In genomic region chr22:27502327-27502726, GRCh38 we compare ENCODE assay signal across 19 cellular contexts.
DNase-seq lines count a peak whose midpoint lies in the region; ATAC-seq, FAIRE-seq and TF ChIP-seq lines count a peak whose summit lies in the region.
"Had no signal": no experiment of that assay in that cellular context is flagged by ENCODE, and none has a peak within 500 bp of the region (broad histone marks: within the 10 kb centered on the region; RNA-seq: fewer than 3 reads in every experiment).

No MANE protein-coding gene starts in this region.

- no peak overlapping the region for H3K18ac ChIP-seq in H1 (ENCODE audit: extremely low read depth, low read length)

- no peak overlapping the region for H3K4ac ChIP-seq in H1 (replicated peaks; ENCODE audit: insufficient read length, low read depth, low read length)

- H4K20me1 ChIP-seq in H1 (replicated peaks in 1 of 2; ENCODE audit: control insufficient read depth in 1 of 2, insufficient read depth in 2 of 2, low read length in 2 of 2), result no peaks in the 10 kb centered on the region

- no peak overlapping the region for H4K5ac ChIP-seq in H1 (ENCODE audit: insufficient read length, low read depth, low read length)

- no peak overlapping the region for H4K91ac ChIP-seq in H1 (replicated peaks; ENCODE audit: insufficient read length, low read length)

- no peaks in the 10 kb centered on the region for H3K9me3 ChIP-seq in HEK293 (ENCODE audit: control insufficient read depth, insufficient read depth, low read depth, low read length)
- peaks cover 4 to 5% of the 10 kb centered on the region in 2 experiments; a peak in 1 of 4 replicates for H3K9me3 ChIP-seq in H1 (ENCODE audit: insufficient read depth in 2 of 2, low read depth in 1 of 2, low read length in 1 of 2)
- H3K9me3 ChIP-seq in psoas muscle, result no peaks in the 10 kb centered on the region
- H3K9me3 ChIP-seq: BE2C had no signal

- no peaks in the 10 kb centered on the region for H3K79me1 ChIP-seq in H1 (ENCODE audit: low read depth, low read length)

- no peak overlapping the region for H3K4me2 ChIP-seq in H1 (ENCODE audit: insufficient read depth in 1 of 2, low read depth in 2 of 2, low read length in 2 of 2)
- H3K4me2 ChIP-seq: A549 had no signal

- CTCF ChIA-PET in HEK293 (lab: Yijun Ruan, JAX), result no interaction called here
- CTCF ChIA-PET in H1 (lab: Charles Lee; ENCODE audit: partially characterized antibody), result interaction anchor here (0.8 to 2.4 kb wide), 2 partner anchors 27 to 96 kb away, joined by 4 to 7 read pairs; no protein-coding TSS in a partner anchor

- no peaks in the 10 kb centered on the region for H3K23me2 ChIP-seq in H1 (ENCODE audit: low read depth, low read length)

- H2AFZ ChIP-seq in H1 (ENCODE audit: low read length), result no peak overlapping the region

- H2BK15ac ChIP-seq in H1 (ENCODE audit: low read length), result 0 out of 2 replicates have a peak overlapping the region, but pooled peaks have one; percentile 19

- DNase-seq in H1 (ENCODE audit: low read depth in 1 of 2, low spot score in 2 of 2) (no peak), psoas muscle (no peak), NCI-H187 (lab: John Stamatoyannopoulos, UW) (no peak)
- DNase-seq: BE2C; CD4-positive, alpha-beta memory T cell; COR-L47; DMS153; DMS79 treated with DMSO at 0.1 percent for 48 hours; EL; GDM1; H9; HFFc6; KBM-7 had no signal

- H2AK5ac ChIP-seq in H1 (ENCODE audit: low read depth, low read length), result peak overlapping the region; percentile 87; the same call in 1 of the 2 replicates

- 53% methylated on average over 4 of the region's 4 CpGs; no CpG with 5 or more reads in 1 of the 2 experiments for WGBS in H1 (ENCODE audit: extremely low coverage in 1 of 2, insufficient coverage in 1 of 2, insufficient read length in 1 of 2, insufficient replicate concordance in 2 of 2, low coverage in 1 of 2, low lambda C conversion rate in 2 of 2, missing lambda C conversion rate in 1 of 2), 2 experiments
- 91 to 95% (median 91%) methylated on average over 4 of the region's 4 CpGs for WGBS in psoas muscle, 3 donors

- ATAC-seq in psoas muscle (no peak), GM18519 (IDR thresholded peaks at IDR 0.05; ENCODE audit: low FRiP score, unreplicated experiment) (no peak), HG03039 (IDR thresholded peaks at IDR 0.05; ENCODE audit: unreplicated experiment) (no peak)
- ATAC-seq: A549 had no signal

- POLR2A ChIA-PET in HEK293 (lab: Yijun Ruan, JAX) (no interaction called here), H1 (lab: Charles Lee; ENCODE audit: partially characterized antibody) (interaction anchor here (0.7 kb wide), 1 partner anchor 291 kb away, joined by 3 read pairs; no protein-coding TSS in a partner anchor)

- no peak overlapping the region for H3K56ac ChIP-seq in H1 (replicated peaks; ENCODE audit: insufficient read length, low read depth, low read length)

- no peak overlapping the region for H4K8ac ChIP-seq in H1 (ENCODE audit: extremely low read depth, insufficient read depth, low read length)

- H3K27me3 ChIP-seq in H1 (replicated peaks in 1 of 4; ENCODE audit: control insufficient read depth in 3 of 4, extremely low read depth in 1 of 4, insufficient read depth in 3 of 4, low read length in 3 of 4), result peaks cover 0 to 25% (median 19%) of the 10 kb centered on the region in 4 experiments; a peak in 6 of 7 replicates
- H3K27me3 ChIP-seq in psoas muscle (ENCODE audit: insufficient read depth in 3 of 3, low read length in 2 of 3), result no peaks in the 10 kb centered on the region
- H3K27me3 ChIP-seq: BE2C had no signal

- no peak overlapping the region for H2BK5ac ChIP-seq in H1 (ENCODE audit: low read depth, low read length)

- H3K4me1 ChIP-seq in HEK293 (ENCODE audit: control insufficient read depth, insufficient read depth, low read length), result no peaks in the 10 kb centered on the region
- H3K4me1 ChIP-seq in H1 (replicated peaks in 1 of 4; ENCODE audit: control insufficient read depth in 3 of 4, insufficient read depth in 4 of 4, low read length in 3 of 4), result peaks cover 0 to 5% (median 3%) of the 10 kb centered on the region in 4 experiments; a peak in 5 of 7 replicates
- H3K4me1 ChIP-seq in psoas muscle, result peaks cover 39% of the 10 kb centered on the region
- H3K4me1 ChIP-seq: A549, BE2C had no signal

- peak overlapping the region; percentile 80; the same call in 1 of the 2 replicates for H2BK20ac ChIP-seq in H1 (ENCODE audit: low read length)

- no peak overlapping the region for H3K9ac ChIP-seq in H1 (replicated peaks in 1 of 4; ENCODE audit: extremely low read depth in 1 of 4, low read depth in 3 of 4, low read length in 3 of 4)

- H3K23ac ChIP-seq in H1 (ENCODE audit: insufficient read length), result no peak overlapping the region

- no peak for TF ChIP-seq EP300 in H1 (IDR thresholded peaks at IDR 0.05; ENCODE audit: borderline replicate concordance in 1 of 2, low read depth in 2 of 2, low read length in 2 of 2)

- TF ChIP-seq POLR2A in H1 (IDR thresholded peaks at IDR 0.05; ENCODE audit: control extremely low read depth in 1 of 2, low read depth in 2 of 2, low read length in 2 of 2), result no peak

- H3K36me3 ChIP-seq in HEK293 (ENCODE audit: control insufficient read depth in 2 of 2, insufficient read depth in 1 of 2, low read length in 2 of 2), result no peaks in the 10 kb centered on the region
- H3K36me3 ChIP-seq in H1 (ENCODE audit: control insufficient read depth in 2 of 4, insufficient read depth in 4 of 4, low read length in 3 of 4), result no peaks in the 10 kb centered on the region
- no peaks in the 10 kb centered on the region for H3K36me3 ChIP-seq in psoas muscle (ENCODE audit: insufficient read depth in 1 of 2, low read depth in 1 of 2)
- H3K36me3 ChIP-seq: BE2C had no signal

- TF ChIP-seq CTCF in HEK293 (tag by site-specific recombination; IDR thresholded peaks at IDR 0.05) (no peak), H1 (IDR thresholded peaks at IDR 0.05; ENCODE audit: control extremely low read depth in 1 of 3, insufficient read depth in 1 of 3, low read depth in 1 of 3, low read length in 3 of 3) (no peak), psoas muscle (IDR thresholded peaks at IDR 0.05) (no peak)

- peak; percentile 24 for FAIRE-seq in H1 (lab: Jason Lieb, UNC)
- FAIRE-seq: A549, D721Med had no signal

- no peaks in the 10 kb centered on the region for H3K79me2 ChIP-seq in H1 (ENCODE audit: control insufficient read depth in 1 of 2, insufficient read depth in 2 of 2, low read length in 2 of 2)

- H3K27ac ChIP-seq in HEK293 (ENCODE audit: extremely low read depth, low read depth, low read length), result no peak overlapping the region
- no peak overlapping the region for H3K27ac ChIP-seq in H1 (ENCODE audit: low read depth, low read length)
- peak overlapping the region; percentile 78 for H3K27ac ChIP-seq in psoas muscle
- H3K27ac ChIP-seq: A549, C4-2B had no signal

- intact Hi-C loops in psoas muscle (cut with DNase I), result no loop called here

- no peak overlapping the region for H2BK120ac ChIP-seq in H1 (replicated peaks; ENCODE audit: low read depth, low read length)

- no peak overlapping the region for H3K14ac ChIP-seq in H1 (ENCODE audit: insufficient read length)

- H2BK12ac ChIP-seq in H1 (ENCODE audit: low read depth, low read length), result no peak overlapping the region; the same call in 1 of the 2 replicates

- H3K4me3 ChIP-seq in HEK293 (ENCODE audit: low read depth, low read length), result no peak overlapping the region
- H3K4me3 ChIP-seq in H1 (ENCODE audit: extremely low read depth in 1 of 4, insufficient read depth in 2 of 4, low read depth in 3 of 4, low read length in 4 of 4), result no peak overlapping the region
- no peak overlapping the region for H3K4me3 ChIP-seq in psoas muscle
- H3K4me3 ChIP-seq: A549 had no signal

- TF ChIP-seq RAD21 in H1 (IDR thresholded peaks at IDR 0.05 in 1 of 2, conservative IDR thresholded peaks at IDR 0.05 in 1 of 2; ENCODE audit: low read depth in 2 of 2, low read length in 2 of 2), result no peak; a peak in 1 of 4 replicates

TF ChIP-seq in HEK293, 187 proteins besides CTCF, POLR2A, EP300 and RAD21:
- no peak for TF ChIP-seq ZBTB48 (tag by site-specific recombination; IDR thresholded peaks at IDR 0.05)
- peak; percentile 46; the same call in 1 of the 2 replicates for TF ChIP-seq ZNF239 (tag by site-specific recombination; IDR thresholded peaks at IDR 0.05)
TF ChIP-seq in HEK293: peak in this region for 1.

TF ChIP-seq in H1, 55 proteins besides CTCF, POLR2A, EP300 and RAD21:
- no peak for TF ChIP-seq MAX (IDR thresholded peaks at IDR 0.05)
- peak; percentile 68; the same call in 1 of the 2 replicates for TF ChIP-seq POLR2AphosphoS5 (IDR thresholded peaks at IDR 0.05; ENCODE audit: low read depth, low read length)
- TF ChIP-seq YY1 (IDR thresholded peaks at IDR 0.05; ENCODE audit: low read depth, low read length), result no peak
- peak; percentile 53 for TF ChIP-seq NANOG (IDR thresholded peaks at IDR 0.05; ENCODE audit: insufficient read depth, low read depth, low read length, poor library complexity, severe bottlenecking)
- TF ChIP-seq JUN (IDR thresholded peaks at IDR 0.05; ENCODE audit: low read depth, low read length), result no peak
- no peak for TF ChIP-seq KDM4A (IDR thresholded peaks at IDR 0.05; ENCODE audit: low read depth, low read length, severe bottlenecking)
- TF ChIP-seq TCF12 (IDR thresholded peaks at IDR 0.05; ENCODE audit: low read depth, low read length), result 0 out of 2 replicates have a peak, but pooled peaks have one; percentile 31
- TF ChIP-seq SUZ12 (IDR thresholded peaks at IDR 0.05; ENCODE audit: low read length), result no peak
- TF ChIP-seq KDM1A (IDR thresholded peaks at IDR 0.05; ENCODE audit: borderline replicate concordance, low read length), result peak; percentile 68; the same call in 1 of the 2 replicates
